9 cellular contexts compared by ENCODE assay signal in genomic region chr3:111998661-111999641, GRCh38. TPM values are rescaled to one million over a fixed set of nuclear protein-coding genes. Genes with fewer than 3 reads are reported as not detected.
DNase-seq lines count a peak whose midpoint lies in the region; ATAC-seq and TF ChIP-seq lines count a peak whose summit lies in the region.
"Had no signal": no experiment of that assay in that cellular context is flagged by ENCODE, and none has a peak within 500 bp of the region (broad histone marks: within the 10 kb centered on the region; RNA-seq: fewer than 3 reads in every experiment).

TSS of gene TAGLN3 (plus strand) at chr3:111998922. CDS start at chr3:111999423, 501 bp downstream.

- H3K27ac ChIP-seq in mucosa of rectum (ENCODE audit: low read depth in 2 of 2, low read length in 2 of 2) (no peak within 1 kb of the TSS), urinary bladder (ENCODE audit: low read depth) (no peak within 1 kb of the TSS)
- H3K27ac ChIP-seq: SJSA1 had no signal

- CTCF ChIA-PET in GM10248 (lab: Yijun Ruan, JAX) = interaction anchor here (0.8 to 20.7 kb wide), 5 partner anchors 11 to 42 kb away, joined by 3 to 383 read pairs (median 7); partner anchors contain the start of gene ABHD10

- peaks cover 3 to 11% of the 10 kb centered on the region in 2 donors for H3K4me1 ChIP-seq in mucosa of rectum (ENCODE audit: control insufficient read depth in 2 of 2, insufficient read depth in 2 of 2, low read length in 2 of 2)
- no peaks in the 10 kb centered on the region for H3K4me1 ChIP-seq in urinary bladder (ENCODE audit: insufficient read depth)

- DNase-seq in GM10248 (ENCODE audit: extremely low spot score) (peak; percentile 33), SHP77 treated with DMSO at 0.1 percent for 48 hours (lab: John Stamatoyannopoulos, UW) (peak; percentile 75), epithelial cell of proximal tubule (ENCODE audit: low read depth) (no peak)

- H3K9me3 ChIP-seq in mucosa of rectum (ENCODE audit: control insufficient read depth in 2 of 2, low read length in 2 of 2) = no peaks in the 10 kb centered on the region
- H3K9me3 ChIP-seq: SJSA1 had no signal

- no peaks in the 10 kb centered on the region for H3K36me3 ChIP-seq in mucosa of rectum (ENCODE audit: control insufficient read depth in 2 of 2, insufficient read depth in 2 of 2, low read length in 2 of 2)
- H3K36me3 ChIP-seq in urinary bladder (ENCODE audit: insufficient read depth) = no peaks in the 10 kb centered on the region
- H3K36me3 ChIP-seq: SJSA1 had no signal

- TF ChIP-seq CTCF in GM10248 (IDR thresholded peaks at IDR 0.05; ENCODE audit: control extremely low read depth, extremely low read depth, low read depth, missing control alignments) = no peak
- no peak for TF ChIP-seq CTCF in epithelial cell of proximal tubule (conservative IDR thresholded peaks at IDR 0.05; ENCODE audit: low read depth, low read length)

- peak within 1 kb of the TSS; percentile 74 for H3K4me3 ChIP-seq in epithelial cell of proximal tubule (ENCODE audit: low read depth, low read length)
- H3K4me3 ChIP-seq in mucosa of rectum (ENCODE audit: low read length in 2 of 2) = peak within 1 kb of the TSS; percentile 52 to 65
- peak within 1 kb of the TSS; percentile 29 for H3K4me3 ChIP-seq in urinary bladder (ENCODE audit: low read depth, low read length)
- H3K4me3 ChIP-seq: SJSA1 had no signal

- WGBS in urinary bladder = 10% methylated on average over 41 of the region's 41 CpGs

- H3K9ac ChIP-seq in mucosa of rectum (ENCODE audit: low read depth in 1 of 2, low read length in 2 of 2) = no peak within 1 kb of the TSS

- peak; percentile 71 for ATAC-seq in HG03432 (IDR thresholded peaks at IDR 0.05; ENCODE audit: unreplicated experiment)
- no peak for ATAC-seq in GM21825 (IDR thresholded peaks at IDR 0.05; ENCODE audit: unreplicated experiment)
- no peak for ATAC-seq in HG03460 (IDR thresholded peaks at IDR 0.05; ENCODE audit: unreplicated experiment)

- POLR2A ChIA-PET in GM10248 (lab: Yijun Ruan, JAX) = no interaction called here

- peaks cover 0 to 12% of the 10 kb centered on the region in 2 donors for H3K27me3 ChIP-seq in mucosa of rectum (ENCODE audit: control insufficient read depth in 2 of 2, insufficient read depth in 2 of 2, low read length in 2 of 2)
- H3K27me3 ChIP-seq: SJSA1 had no signal

RNA-seq across cellular contexts. Expression of gene TAGLN3, which starts in this region (rescaled TPM):
- total RNA-seq in epithelial cell of proximal tubule = 5.7 and 10.0 TPM in 2 replicates
- 3.1 TPM for total RNA-seq in urinary bladder
- polyA plus RNA-seq in urinary bladder = 1.8 TPM
- total RNA-seq: SJSA1 had no signal
